8 cellular contexts compared by ENCODE assay signal in the genomic region with DNA sequence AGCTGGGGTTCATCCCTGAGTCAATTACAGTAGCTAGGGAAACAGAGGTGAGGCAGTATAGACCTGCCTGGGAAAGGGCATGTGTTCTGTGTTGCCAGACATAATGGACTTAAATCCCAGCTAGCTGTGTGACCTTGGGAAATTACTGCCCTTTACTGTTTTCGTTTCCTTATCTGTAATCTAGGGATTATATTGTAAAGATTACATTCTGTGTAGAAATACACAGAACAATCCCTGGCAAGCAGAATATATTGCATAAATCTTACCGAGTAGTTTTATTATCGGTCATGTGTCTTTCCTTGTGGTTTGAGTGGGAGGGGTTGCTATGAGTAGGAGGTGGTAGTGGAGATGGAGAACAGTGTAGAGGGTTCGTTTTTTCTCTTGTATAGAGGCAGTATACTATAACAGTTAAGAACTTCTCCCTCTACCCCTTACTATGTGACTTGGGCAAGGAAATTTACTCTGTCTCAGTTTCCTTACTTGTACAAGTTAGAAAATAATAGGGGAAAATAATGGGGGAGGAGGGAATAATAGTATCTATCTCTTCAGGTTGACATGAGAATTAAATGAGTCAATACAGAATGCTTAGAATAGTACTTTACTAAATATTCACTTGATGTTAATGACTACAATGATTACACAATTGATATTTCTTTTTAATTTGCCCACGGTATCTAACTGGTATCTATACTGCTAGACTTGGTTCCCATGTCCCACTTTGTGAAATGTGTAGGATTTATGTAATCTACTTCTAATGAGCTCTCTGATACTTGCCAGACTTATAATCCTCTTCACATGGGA. TPM values are rescaled to one million over a fixed set of nuclear protein-coding genes. Genes with fewer than 3 reads are reported as not detected.
DNase-seq lines count a peak whose midpoint lies in the region; ATAC-seq and TF ChIP-seq lines count a peak whose summit lies in the region.

No MANE protein-coding gene starts in this region.

- DNase-seq in HEK293T (ENCODE audit: extremely low spot score) (peak; percentile 14), NOMO-1 (lab: John Stamatoyannopoulos, UW; ENCODE audit: unreplicated experiment in 2 of 2) (peak; percentile 63 to 73), fibroblast of villous mesenchyme (ENCODE audit: low read depth) (peak; percentile 95), HuH-7.5 (ENCODE audit: low spot score) (no peak), occipital lobe (lab: John Stamatoyannopoulos, UW) (no peak), NCI-H1930 (lab: John Stamatoyannopoulos, UW) (no peak)
- DNase-seq in central memory CD4-positive, alpha-beta T cell = no peak

- ATAC-seq in GM18520 (IDR thresholded peaks at IDR 0.05; ENCODE audit: unreplicated experiment) = peak; percentile 55

- TF ChIP-seq CTCF in fibroblast of villous mesenchyme (IDR thresholded peaks at IDR 0.05; ENCODE audit: insufficient read depth, low read depth, low read length) = no peak

- CTCF ChIA-PET in HEK293T (lab: Yijun Ruan, JAX) = interaction anchor here (0.6 to 0.7 kb wide), 2 partner anchors 63 to 415 kb away, joined by 3 to 5 read pairs; no protein-coding TSS in a partner anchor

- H3K4me3 ChIP-seq in fibroblast of villous mesenchyme (ENCODE audit: low read depth, low read length) = no peak overlapping the region

- POLR2A ChIA-PET in HEK293T (lab: Yijun Ruan, JAX) = interaction anchor here (0.8 kb wide), 1 partner anchor 9 kb away, joined by 3 read pairs; no protein-coding TSS in a partner anchor

TF ChIP-seq in HEK293T, 16 proteins besides CTCF, POLR2A, EP300 and RAD21:
- TF ChIP-seq ZNF384 (IDR thresholded peaks at IDR 0.05) (no peak), NFRKB (IDR thresholded peaks at IDR 0.05) (no peak), L3MBTL2 (conservative IDR thresholded peaks at IDR 0.05) (no peak)
- TF ChIP-seq, protein P1, sequence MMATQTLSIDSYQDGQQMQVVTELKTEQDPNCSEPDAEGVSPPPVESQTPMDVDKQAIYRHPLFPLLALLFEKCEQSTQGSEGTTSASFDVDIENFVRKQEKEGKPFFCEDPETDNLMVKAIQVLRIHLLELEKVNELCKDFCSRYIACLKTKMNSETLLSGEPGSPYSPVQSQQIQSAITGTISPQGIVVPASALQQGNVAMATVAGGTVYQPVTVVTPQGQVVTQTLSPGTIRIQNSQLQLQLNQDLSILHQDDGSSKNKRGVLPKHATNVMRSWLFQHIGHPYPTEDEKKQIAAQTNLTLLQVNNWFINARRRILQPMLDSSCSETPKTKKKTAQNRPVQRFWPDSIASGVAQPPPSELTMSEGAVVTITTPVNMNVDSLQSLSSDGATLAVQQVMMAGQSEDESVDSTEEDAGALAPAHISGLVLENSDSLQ (IDR thresholded peaks at IDR 0.05) = peak; percentile 51

RNA-seq across cellular contexts. Expression of gene DMXL1, which starts 7.1 kb away (rescaled TPM):
- 49.6 and 54.8 TPM in 2 replicates for total RNA-seq in fibroblast of villous mesenchyme
- total RNA-seq in occipital lobe = 120 TPM

Comparison
In these comparisons a context has a peak if more than half of its experiments do, and no peak if none do; other contexts are left out.
1. DNase-seq: peak in HEK293T (single experiment), NOMO-1 (2 of 2) and fibroblast of villous mesenchyme (single experiment); none in central memory CD4-positive, alpha-beta T cell (single experiment), HuH-7.5 (single experiment), occipital lobe (single experiment) and NCI-H1930 (0 of 2).